ENCODE assay signal across 9 cellular contexts in the genomic region with DNA sequence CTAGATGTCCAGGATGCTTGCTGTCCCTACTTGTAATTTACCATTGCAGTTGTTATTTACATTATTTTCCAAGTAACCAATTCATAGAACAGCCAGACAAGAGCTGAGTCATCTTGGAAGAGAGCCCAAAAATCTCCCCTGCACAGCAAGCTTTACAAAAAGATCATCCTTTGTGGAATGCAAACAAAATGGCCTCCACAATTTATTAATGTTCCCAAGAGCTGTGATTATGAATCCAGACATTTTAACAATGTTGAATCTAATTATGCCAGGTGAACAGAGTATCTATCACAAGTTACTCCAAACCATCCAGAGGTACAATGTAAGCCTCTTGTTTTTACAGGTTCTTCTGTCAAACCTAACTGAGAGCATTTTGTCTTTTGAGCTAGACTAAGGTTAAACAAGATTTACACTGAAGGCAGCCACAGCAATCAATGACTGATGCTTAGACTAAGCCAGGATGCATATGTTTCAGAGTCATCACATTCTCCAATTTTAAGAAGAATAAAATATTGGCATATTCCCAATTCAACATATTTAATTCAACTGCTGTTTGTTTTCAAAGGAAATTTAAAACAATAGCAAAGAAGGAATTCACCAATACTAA.
DNase-seq lines count a peak whose midpoint lies in the region; ATAC-seq, FAIRE-seq and TF ChIP-seq lines count a peak whose summit lies in the region.
"Had no signal": no experiment of that assay in that cellular context is flagged by ENCODE, and none has a peak within 500 bp of the region (broad histone marks: within the 10 kb centered on the region; RNA-seq: fewer than 3 reads in every experiment).

No MANE protein-coding gene starts in this region.

- no peaks in the 10 kb centered on the region for H3K9me3 ChIP-seq in kidney (ENCODE audit: control insufficient read depth in 1 of 2, low read length in 2 of 2)

- no peak overlapping the region for H3K27ac ChIP-seq in kidney (ENCODE audit: low read depth in 2 of 2, low read length in 2 of 2)

- H3K27me3 Mint-ChIP-seq in mesothelial cell of epicardium (ENCODE audit: low read depth) = no peaks in the 10 kb centered on the region

- TF ChIP-seq CTCF in astrocyte of the cerebellum (IDR thresholded peaks at IDR 0.05; ENCODE audit: low read depth, low read length, missing control alignments) = no peak
- no peak for TF ChIP-seq CTCF in mesothelial cell of epicardium (IDR thresholded peaks at IDR 0.05; ENCODE audit: unreplicated experiment)
- no peak for TF ChIP-seq CTCF in kidney (IDR thresholded peaks at IDR 0.05; ENCODE audit: borderline replicate concordance, extremely low read depth, insufficient read depth)

- ATAC-seq in GM21528 (IDR thresholded peaks at IDR 0.05; ENCODE audit: low FRiP score, unreplicated experiment) = no peak
- no peak for ATAC-seq in stimulated activated naive CD8-positive, alpha-beta T cell treated with anti-CD3 and anti-CD28 coated beads, Interleukin-15, Interleukin-2, amounts not matched to agents 100 U/mL and 50 U/mL, for 24 hours
- ATAC-seq: natural killer cell had no signal

- no peak overlapping the region for H3K4me3 Mint-ChIP-seq in mesothelial cell of epicardium
- H3K4me3 Mint-ChIP-seq: natural killer cell had no signal

- no peak for FAIRE-seq in kidney (lab: Jason Lieb, UNC)

- intact Hi-C loops in kidney (cut with DNase I) = no loop called here

- in situ Hi-C loops in astrocyte of the cerebellum (cut with HindIII; ENCODE audit: low sequenced_read_pairs) = no loop called here

- peak; percentile 33 for DNase-seq in DMS 273 treated with DMSO at 0.1 percent for 48 hours (lab: John Stamatoyannopoulos, UW)
- DNase-seq in LoVo (ENCODE audit: low spot score) = peak; percentile 70
- peak; percentile 91 for DNase-seq in astrocyte of the cerebellum (ENCODE audit: low read depth)
- DNase-seq in mesothelial cell of epicardium (ENCODE audit: low spot score in 2 of 2, unreplicated experiment in 2 of 2) = no peak
- DNase-seq in NCI-H187 treated with DMSO at 0.1 percent for 48 hours (lab: John Stamatoyannopoulos, UW) = no peak
- DNase-seq in kidney = no peak
- no peak for DNase-seq in stimulated activated naive CD8-positive, alpha-beta T cell treated with anti-CD3 and anti-CD28 coated beads, Interleukin-15, Interleukin-2, amounts not matched to agents 100 U/mL and 50 U/mL, for 24 hours
- DNase-seq: natural killer cell had no signal

- peaks cover 12% of the 10 kb centered on the region for H3K4me1 Mint-ChIP-seq in mesothelial cell of epicardium
- H3K4me1 Mint-ChIP-seq: natural killer cell had no signal

- H3K4me3 ChIP-seq in astrocyte of the cerebellum (ENCODE audit: low read depth, low read length) (no peak overlapping the region), kidney (ENCODE audit: low read length in 2 of 2) (no peak overlapping the region)

- no peaks in the 10 kb centered on the region for H3K36me3 Mint-ChIP-seq in mesothelial cell of epicardium
- H3K36me3 Mint-ChIP-seq: natural killer cell had no signal

- H3K9ac ChIP-seq in kidney (ENCODE audit: low read length in 2 of 2) = no peak overlapping the region

- no peaks in the 10 kb centered on the region for H3K36me3 ChIP-seq in kidney (ENCODE audit: control insufficient read depth in 1 of 2, insufficient read depth in 2 of 2, low read length in 2 of 2)

- H3K9me3 Mint-ChIP-seq in mesothelial cell of epicardium = peaks cover 10% of the 10 kb centered on the region

- H3K4me1 ChIP-seq in kidney (ENCODE audit: control insufficient read depth in 1 of 2, insufficient read depth in 1 of 2, low read depth in 1 of 2, low read length in 2 of 2) = no peaks in the 10 kb centered on the region

- peak overlapping the region; percentile 90 for H3K27ac Mint-ChIP-seq in mesothelial cell of epicardium
- H3K27ac Mint-ChIP-seq: natural killer cell had no signal

Comparison
In these comparisons a context has a peak if more than half of its experiments do, and no peak if none do; other contexts are left out.
1. DNase-seq: peak in DMS 273 treated with DMSO at 0.1 percent for 48 hours (single experiment), LoVo (single experiment) and astrocyte of the cerebellum (single experiment); none in mesothelial cell of epicardium (0 of 2), NCI-H187 treated with DMSO at 0.1 percent for 48 hours (single experiment), kidney (single experiment) and stimulated activated naive CD8-positive, alpha-beta T cell treated with anti-CD3 and anti-CD28 coated beads, Interleukin-15, Interleukin-2, amounts not matched to agents 100 U/mL and 50 U/mL, for 24 hours (single experiment).